In genomic region chr4:158671665-158671914, GRCh38 we compare ENCODE assay signal across 8 cellular contexts. TPM values are rescaled to one million over a fixed set of nuclear protein-coding genes. Genes with fewer than 3 reads are reported as not detected.
A peak's percentile ranks its signal among the peaks of the same experiment; 100 is the strongest.
DNase-seq lines count a peak whose midpoint lies in the region; ATAC-seq and TF ChIP-seq lines count a peak whose summit lies in the region.

Gene C4orf46 (minus strand): TSS chr4:158671887. CDS start chr4:158671801, 86 bp downstream.

- H4K91ac ChIP-seq in mesenchymal stem cell (ENCODE audit: low read length): peak within 1 kb of the TSS; percentile 74

- DNase-seq in cardiac muscle cell (ENCODE audit: low read depth in 1 of 2, low spot score in 1 of 2): no peak
- no peak for DNase-seq in Right ventricle myocardium inferior (ENCODE audit: missing footprints)
- no peak for DNase-seq in mesenchymal stem cell
- no peak for DNase-seq in NK-92 (lab: John Stamatoyannopoulos, UW; ENCODE audit: unreplicated experiment)
- no peak for DNase-seq in NCI-H1436 treated with DMSO at 0.1 percent for 48 hours (lab: John Stamatoyannopoulos, UW)
- no peak for DNase-seq in iPS-NIHi7 (ENCODE audit: extremely low spot score)

- peak within 1 kb of the TSS; percentile 27 for H2BK120ac ChIP-seq in mesenchymal stem cell (ENCODE audit: low read depth, low read length)

- peak within 1 kb of the TSS; percentile 98 for H3K9ac ChIP-seq in mesenchymal stem cell (ENCODE audit: low read length)

- ATAC-seq in Right ventricle myocardium inferior: no peak
- no peak for ATAC-seq in HG03460 (IDR thresholded peaks at IDR 0.05; ENCODE audit: unreplicated experiment)

- peak within 1 kb of the TSS; percentile 89 for H4K8ac ChIP-seq in mesenchymal stem cell (ENCODE audit: low read length)

- peaks cover 8% of the 10 kb centered on the region for H3K36me3 Mint-ChIP-seq in brain

- H2BK12ac ChIP-seq in mesenchymal stem cell (ENCODE audit: low read length in 2 of 2): peak within 1 kb of the TSS in 1 of 2 experiments; percentile 10

- H2AFZ ChIP-seq in mesenchymal stem cell (ENCODE audit: low read depth, low read length): peak within 1 kb of the TSS; percentile 92

- peaks cover 5% of the 10 kb centered on the region for H3K4me1 ChIP-seq in cardiac muscle cell (ENCODE audit: low read depth)
- peaks cover 2% of the 10 kb centered on the region for H3K4me1 ChIP-seq in mesenchymal stem cell (ENCODE audit: control insufficient read depth, insufficient read depth, low read depth, low read length)

- peak within 1 kb of the TSS; percentile 71 to 81 for H3K23ac ChIP-seq in mesenchymal stem cell (ENCODE audit: low read length in 2 of 2)

- peak within 1 kb of the TSS; percentile 99 for H3K27ac Mint-ChIP-seq in brain

- H3K4me1 Mint-ChIP-seq in brain: peaks cover 47% of the 10 kb centered on the region

- no peak within 1 kb of the TSS for H2AK5ac ChIP-seq in mesenchymal stem cell (ENCODE audit: low read length, severe bottlenecking)

- peak within 1 kb of the TSS; percentile 98 to 100 (median 100) for H3K4me3 Mint-ChIP-seq in brain

- peak within 1 kb of the TSS in 1 of 2 experiments; percentile 44 for H3K14ac ChIP-seq in mesenchymal stem cell (ENCODE audit: low read length in 2 of 2)

- H3K4me2 ChIP-seq in mesenchymal stem cell (ENCODE audit: low read length, poor library complexity, severe bottlenecking): peak within 1 kb of the TSS; percentile 90

- peaks cover 0 to 7% (median 0%) of the 10 kb centered on the region in 5 experiments for H3K9me3 Mint-ChIP-seq in brain

- H3K27ac ChIP-seq in cardiac muscle cell (peak within 1 kb of the TSS; percentile 93), mesenchymal stem cell (ENCODE audit: low read length, poor library complexity, severe bottlenecking) (peak within 1 kb of the TSS; percentile 87)

- H2BK5ac ChIP-seq in mesenchymal stem cell (ENCODE audit: low read depth, low read length, poor library complexity, severe bottlenecking): no peak within 1 kb of the TSS

- H3K27me3 ChIP-seq in cardiac muscle cell: no peaks in the 10 kb centered on the region
- H3K27me3 ChIP-seq in mesenchymal stem cell (ENCODE audit: control insufficient read depth in 1 of 2, insufficient read depth in 1 of 2, low read length in 2 of 2): no peaks in the 10 kb centered on the region

- H3K4me3 ChIP-seq in cardiac muscle cell (peak within 1 kb of the TSS; percentile 83), mesenchymal stem cell (ENCODE audit: insufficient read depth in 1 of 2, low read depth in 1 of 2, low read length in 2 of 2) (peak within 1 kb of the TSS; percentile 87 to 99)

- H3K36me3 ChIP-seq in cardiac muscle cell (no peaks in the 10 kb centered on the region), mesenchymal stem cell (ENCODE audit: control insufficient read depth in 1 of 2, insufficient read depth in 2 of 2, low read depth in 1 of 2, low read length in 2 of 2) (no peaks in the 10 kb centered on the region)

- TF ChIP-seq CTCF in cardiac muscle cell (IDR thresholded peaks at IDR 0.05; ENCODE audit: low read depth, low read length) (no peak), brain (conservative IDR thresholded peaks at IDR 0.05) (no peak)

- peak within 1 kb of the TSS; percentile 51 to 73 for H3K4ac ChIP-seq in mesenchymal stem cell (ENCODE audit: low read depth in 1 of 2, low read length in 2 of 2)

- H3K18ac ChIP-seq in mesenchymal stem cell (ENCODE audit: low read depth in 1 of 2, low read length in 2 of 2): peak within 1 kb of the TSS; percentile 71 to 87

- H3K79me1 ChIP-seq in mesenchymal stem cell (replicated peaks; ENCODE audit: low read length, poor library complexity, severe bottlenecking): peaks cover 18% of the 10 kb centered on the region

- intact Hi-C loops in Right ventricle myocardium inferior (cut with DNase I): loop anchor here (5.0 kb wide), 1 partner anchor 96 kb away; the partner anchor contains the start of gene FNIP2

- WGBS in mesenchymal stem cell: 0% methylated on average over 15 of the region's 20 CpGs

- H2BK15ac ChIP-seq in mesenchymal stem cell (ENCODE audit: low read depth, poor library complexity, severe bottlenecking): peak within 1 kb of the TSS; percentile 94

- H3K9me3 ChIP-seq in cardiac muscle cell (ENCODE audit: low read depth) (no peaks in the 10 kb centered on the region), mesenchymal stem cell (ENCODE audit: control insufficient read depth, low read length) (no peaks in the 10 kb centered on the region)

- peaks cover 23% of the 10 kb centered on the region for H3K27me3 Mint-ChIP-seq in brain

RNA-seq across cellular contexts. Expression of gene C4orf46, which starts in this region (rescaled TPM):
- 6.9 and 8.8 TPM in 2 replicates for total RNA-seq in cardiac muscle cell
- polyA plus RNA-seq in cardiac muscle cell: 9.5 and 17.5 TPM in 2 replicates
- total RNA-seq in Right ventricle myocardium inferior: 3.7 TPM
- 6.4 TPM for polyA plus RNA-seq in brain (ENCODE audit: insufficient read depth, low read depth, low replicate concordance)
- polyA plus RNA-seq in mesenchymal stem cell (2013, experiment 1 of 2): 7.5 TPM
- 7.9 TPM for polyA plus RNA-seq in mesenchymal stem cell (2013, experiment 2 of 2)
